In the genomic region with DNA sequence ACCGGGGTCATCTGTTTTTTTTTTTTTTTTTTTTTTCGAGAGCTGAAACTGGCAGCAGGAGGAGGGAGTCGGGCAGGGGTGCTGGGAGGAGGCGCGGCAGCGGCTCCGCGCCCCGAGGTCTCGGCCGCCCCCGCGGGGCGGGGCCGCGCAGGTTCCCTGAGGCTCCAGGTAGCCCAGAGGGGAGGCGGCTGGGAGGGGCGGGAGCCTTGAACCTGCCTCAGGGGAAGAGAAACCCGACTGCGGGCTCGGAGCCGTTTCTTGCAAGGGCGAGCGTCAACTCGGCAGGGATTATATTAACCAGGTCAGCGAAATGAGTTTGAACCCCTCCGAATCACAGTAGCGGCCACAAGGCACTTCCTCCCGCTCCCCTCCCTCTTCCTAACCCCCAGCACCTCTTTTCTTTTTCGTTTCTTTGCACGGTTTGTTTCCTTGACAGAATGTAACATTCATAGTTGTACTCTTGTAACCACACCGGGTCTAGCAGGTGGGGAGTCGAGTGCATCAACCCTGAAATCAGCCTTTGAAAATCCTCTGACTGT, we compare ENCODE assay signal across 8 cellular contexts. TPM values are rescaled to one million over a fixed set of nuclear protein-coding genes. Genes with fewer than 3 reads are reported as not detected.
DNase-seq lines count a peak whose midpoint lies in the region; ATAC-seq, FAIRE-seq and TF ChIP-seq lines count a peak whose summit lies in the region.

No MANE protein-coding gene starts in this region.

- dilution Hi-C loops in keratinocyte (cut with MboI; ENCODE audit: extremely low pct_ligation_motif_present, low sequenced_read_pairs): no loop called here

- no peak overlapping the region for H3K27ac ChIP-seq in CD4-positive, alpha-beta memory T cell (ENCODE audit: low read depth, low read length)
- H3K27ac ChIP-seq in keratinocyte (ENCODE audit: control insufficient read depth, insufficient read depth, low read length): no peak overlapping the region

- peak; percentile 47 for ATAC-seq in GM19438 (IDR thresholded peaks at IDR 0.05; ENCODE audit: low read depth, unreplicated experiment)
- ATAC-seq in HG03558 (IDR thresholded peaks at IDR 0.05; ENCODE audit: extremely low read depth, unreplicated experiment): peak; percentile 27
- ATAC-seq in SK-N-SH treated with all-trans-retinoic acid at 6 μM for 48 hours: peak; percentile 9; the same call in 2 of the 3 replicates
- peak; percentile 37 for ATAC-seq in activated naive CD8-positive, alpha-beta T cell treated with anti-CD3 and anti-CD28 coated beads, Interleukin-2, amount 10 ng/mL, durations not matched to agents 7 days and 5 days (ENCODE audit: low read depth)

- no peaks in the 10 kb centered on the region for H3K9me3 Mint-ChIP-seq in CD4-positive, alpha-beta memory T cell
- H3K9me3 Mint-ChIP-seq in activated naive CD8-positive, alpha-beta T cell treated with anti-CD3 and anti-CD28 coated beads, Interleukin-2, amount 10 ng/mL, durations not matched to agents 7 days and 5 days: no peaks in the 10 kb centered on the region

- no peaks in the 10 kb centered on the region for H3K27me3 Mint-ChIP-seq in CD4-positive, alpha-beta memory T cell
- H3K27me3 Mint-ChIP-seq in activated naive CD8-positive, alpha-beta T cell treated with anti-CD3 and anti-CD28 coated beads, Interleukin-2, amount 10 ng/mL, durations not matched to agents 7 days and 5 days: no peaks in the 10 kb centered on the region

- CTCF ChIA-PET in CD4-positive, alpha-beta memory T cell (lab: Charles Lee; ENCODE audit: partially characterized antibody): interaction anchor here (0.6 to 5.6 kb wide), 32 partner anchors 10 to 1210 kb away, joined by 3 to 66 read pairs (median 6); a partner anchor contains a TSS

- H3K4me1 Mint-ChIP-seq in CD4-positive, alpha-beta memory T cell: peaks cover 8 to 28% (median 17%) of the 10 kb centered on the region in 4 donors
- H3K4me1 Mint-ChIP-seq in activated naive CD8-positive, alpha-beta T cell treated with anti-CD3 and anti-CD28 coated beads, Interleukin-2, amount 10 ng/mL, durations not matched to agents 7 days and 5 days: peaks cover 18% of the 10 kb centered on the region

- no peaks in the 10 kb centered on the region for H3K9me3 ChIP-seq in CD4-positive, alpha-beta memory T cell (ENCODE audit: control insufficient read depth in 1 of 2, low read length in 2 of 2)
- no peaks in the 10 kb centered on the region for H3K9me3 ChIP-seq in keratinocyte (ENCODE audit: control insufficient read depth, low read depth, low read length)

- POLR2A ChIA-PET in CD4-positive, alpha-beta memory T cell (lab: Charles Lee; ENCODE audit: partially characterized antibody): interaction anchor here (0.6 to 4.3 kb wide), 10 partner anchors 27 to 929 kb away, joined by 3 to 27 read pairs (median 4); a partner anchor contains a TSS
- POLR2A ChIA-PET in activated naive CD8-positive, alpha-beta T cell treated with anti-CD3 and anti-CD28 coated beads, Interleukin-2, amount 10 ng/mL, durations not matched to agents 7 days and 5 days (lab: Charles Lee): interaction anchor here (0.7 to 4.7 kb wide), 10 partner anchors 13 to 128 kb away, joined by 3 to 35 read pairs (median 5); a partner anchor contains a TSS

- FAIRE-seq in keratinocyte (lab: Jason Lieb, UNC): no peak

- no peaks in the 10 kb centered on the region for H3K79me2 ChIP-seq in keratinocyte (ENCODE audit: control insufficient read depth, insufficient read depth, low read length)

- H4K20me1 ChIP-seq in keratinocyte (ENCODE audit: control insufficient read depth, extremely low read depth, insufficient read depth, low read length): no peaks in the 10 kb centered on the region

- no peaks in the 10 kb centered on the region for H3K27me3 ChIP-seq in CD4-positive, alpha-beta memory T cell (ENCODE audit: insufficient read depth, low read length)
- peaks cover 24% of the 10 kb centered on the region for H3K27me3 ChIP-seq in keratinocyte (ENCODE audit: control insufficient read depth, extremely low read depth, insufficient read depth, low read length)

- H3K4me1 ChIP-seq in CD4-positive, alpha-beta memory T cell (ENCODE audit: insufficient read depth, low read length): peaks cover 12% of the 10 kb centered on the region
- H3K4me1 ChIP-seq in keratinocyte (ENCODE audit: control insufficient read depth, extremely low read depth, insufficient read depth, low read length): peaks cover 11% of the 10 kb centered on the region

- peak overlapping the region; percentile 17 to 87 (median 50) for H3K27ac Mint-ChIP-seq in CD4-positive, alpha-beta memory T cell
- H3K27ac Mint-ChIP-seq in activated naive CD8-positive, alpha-beta T cell treated with anti-CD3 and anti-CD28 coated beads, Interleukin-2, amount 10 ng/mL, durations not matched to agents 7 days and 5 days: peak overlapping the region; percentile 86

- H3K4me3 ChIP-seq in CD4-positive, alpha-beta memory T cell (ENCODE audit: low read length in 2 of 2): peak overlapping the region; percentile 51 to 57
- H3K4me3 ChIP-seq in keratinocyte (ENCODE audit: control insufficient read depth in 2 of 3, extremely low read depth in 1 of 3, insufficient read depth in 2 of 3, low read depth in 1 of 3, low read length in 3 of 3): peak overlapping the region; percentile 27 to 80 (median 67)

- TF ChIP-seq CTCF in keratinocyte (optimal IDR thresholded peaks at IDR 0.05 in 1 of 3, IDR thresholded peaks at IDR 0.05 in 1 of 3, conservative IDR thresholded peaks at IDR 0.05 in 1 of 3; ENCODE audit: extremely low read depth in 1 of 3, insufficient read depth in 2 of 3, low read length in 3 of 3): no peak

- intact Hi-C loops in CD4-positive, alpha-beta memory T cell (cut with micrococcal nuclease): loop anchor here (1.0 to 2.0 kb wide), 6 partner anchors 20 to 180 kb away; a partner anchor contains a TSS

- H3K9me1 ChIP-seq in keratinocyte (ENCODE audit: control insufficient read depth, extremely low read depth, insufficient read depth, low read length): no peaks in the 10 kb centered on the region

- H3K36me3 Mint-ChIP-seq in CD4-positive, alpha-beta memory T cell: peaks cover 0 to 9% of the 10 kb centered on the region in 2 donors
- peaks cover 11% of the 10 kb centered on the region for H3K36me3 Mint-ChIP-seq in activated naive CD8-positive, alpha-beta T cell treated with anti-CD3 and anti-CD28 coated beads, Interleukin-2, amount 10 ng/mL, durations not matched to agents 7 days and 5 days

- H3K36me3 ChIP-seq in CD4-positive, alpha-beta memory T cell (ENCODE audit: insufficient read depth, low read length): no peaks in the 10 kb centered on the region
- H3K36me3 ChIP-seq in keratinocyte (ENCODE audit: control insufficient read depth in 2 of 2, extremely low read depth in 1 of 2, insufficient read depth in 2 of 2, low read length in 2 of 2): no peaks in the 10 kb centered on the region

- H3K4me2 ChIP-seq in keratinocyte (ENCODE audit: control insufficient read depth, extremely low read depth, insufficient read depth, low read depth, low read length): peak overlapping the region; percentile 95

- H2AFZ ChIP-seq in keratinocyte (ENCODE audit: control insufficient read depth, low read length): peak overlapping the region; percentile 48

- DNase-seq in CD4-positive, alpha-beta memory T cell: peak; percentile 35 to 67 (median 44)
- peak; percentile 76 for DNase-seq in activated naive CD8-positive, alpha-beta T cell treated with anti-CD3 and anti-CD28 coated beads, Interleukin-2, amount 10 ng/mL, durations not matched to agents 7 days and 5 days
- DNase-seq in keratinocyte (ENCODE audit: low read depth, low spot score): no peak
- DNase-seq in stimulated activated CD4-positive, alpha-beta T cell treated with anti-CD3 and anti-CD28 coated beads, Interleukin-4, amount 100 ng/mL, for 4 hours: peak; percentile 69 to 78
- no peak for DNase-seq in SK-N-DZ (ENCODE audit: low spot score)

- peak overlapping the region; percentile 87 to 96 (median 92) for H3K4me3 Mint-ChIP-seq in CD4-positive, alpha-beta memory T cell
- peak overlapping the region; percentile 97 for H3K4me3 Mint-ChIP-seq in activated naive CD8-positive, alpha-beta T cell treated with anti-CD3 and anti-CD28 coated beads, Interleukin-2, amount 10 ng/mL, durations not matched to agents 7 days and 5 days

- H3K9ac ChIP-seq in keratinocyte (ENCODE audit: control insufficient read depth, extremely low read depth, insufficient read depth, low read length): no peak overlapping the region

TF ChIP-seq in SK-N-SH treated with all-trans-retinoic acid at 6 μM for 48 hours, 23 proteins besides CTCF, POLR2A, EP300 and RAD21 (continues in another document):
- no peak for TF ChIP-seq ZNF8 (CRISPR knock-in tag; IDR thresholded peaks at IDR 0.05)
- TF ChIP-seq, protein P1, sequence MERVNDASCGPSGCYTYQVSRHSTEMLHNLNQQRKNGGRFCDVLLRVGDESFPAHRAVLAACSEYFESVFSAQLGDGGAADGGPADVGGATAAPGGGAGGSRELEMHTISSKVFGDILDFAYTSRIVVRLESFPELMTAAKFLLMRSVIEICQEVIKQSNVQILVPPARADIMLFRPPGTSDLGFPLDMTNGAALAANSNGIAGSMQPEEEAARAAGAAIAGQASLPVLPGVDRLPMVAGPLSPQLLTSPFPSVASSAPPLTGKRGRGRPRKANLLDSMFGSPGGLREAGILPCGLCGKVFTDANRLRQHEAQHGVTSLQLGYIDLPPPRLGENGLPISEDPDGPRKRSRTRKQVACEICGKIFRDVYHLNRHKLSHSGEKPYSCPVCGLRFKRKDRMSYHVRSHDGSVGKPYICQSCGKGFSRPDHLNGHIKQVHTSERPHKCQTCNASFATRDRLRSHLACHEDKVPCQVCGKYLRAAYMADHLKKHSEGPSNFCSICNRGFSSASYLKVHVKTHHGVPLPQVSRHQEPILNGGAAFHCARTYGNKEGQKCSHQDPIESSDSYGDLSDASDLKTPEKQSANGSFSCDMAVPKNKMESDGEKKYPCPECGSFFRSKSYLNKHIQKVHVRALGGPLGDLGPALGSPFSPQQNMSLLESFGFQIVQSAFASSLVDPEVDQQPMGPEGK (CRISPR knock-in tag; IDR thresholded peaks at IDR 0.05; ENCODE audit: borderline replicate concordance): no peak

RNA-seq across cellular contexts. Expression of a gene that starts 2.0 kb away (rescaled TPM):
- total RNA-seq in CD4-positive, alpha-beta memory T cell: 1 to 10 TPM; 3.9 to 4.7 TPM
- polyA plus RNA-seq in CD4-positive, alpha-beta memory T cell: under 1 TPM; 0.31 to 0.35 TPM
- total RNA-seq in activated naive CD8-positive, alpha-beta T cell treated with anti-CD3 and anti-CD28 coated beads, Interleukin-2, amount 10 ng/mL, durations not matched to agents 7 days and 5 days: 1 to 10 TPM; 8.4 to 8.8 TPM
- polyA plus RNA-seq in keratinocyte: 0.04 to 0.06 TPM in 2 of 3 replicates, not detected in the other
- not detected for polyA plus RNA-seq in keratinocyte (2011; ENCODE audit: low read depth)
- not detected in 2 replicates for polyA plus RNA-seq in keratinocyte (2011; cell fraction: cytosol; rRNA removed)
- polyA plus RNA-seq in keratinocyte (2011; cell fraction: nucleus; rRNA removed): not detected in 2 replicates
- polyA plus RNA-seq in keratinocyte (2012; ENCODE audit: low replicate concordance): 0.07 and 0.11 TPM in 2 replicates
- 0.29 TPM in 1 of 3 replicates, not detected in the others for polyA minus RNA-seq in keratinocyte
- polyA minus RNA-seq in keratinocyte (2011; cell fraction: cytosol; rRNA and poly(A)+ RNA removed): not detected
- not detected in 2 replicates for polyA minus RNA-seq in keratinocyte (2011; cell fraction: nucleus; rRNA and poly(A)+ RNA removed)
- polyA plus RNA-seq in SK-N-DZ (2014; cell fraction: cytosol; rRNA removed): 6.8 and 7.2 TPM in 2 replicates
- 6.3 and 7.1 TPM in 2 replicates for polyA plus RNA-seq in SK-N-DZ (2014; cell fraction: nucleus; rRNA removed)

Comparison
In these comparisons a context has a peak if more than half of its experiments do, and no peak if none do; other contexts are left out.
1. DNase-seq: peak in CD4-positive, alpha-beta memory T cell (5 of 5), activated naive CD8-positive, alpha-beta T cell treated with anti-CD3 and anti-CD28 coated beads, Interleukin-2, amount 10 ng/mL, durations not matched to agents 7 days and 5 days (single experiment) and stimulated activated CD4-positive, alpha-beta T cell treated with anti-CD3 and anti-CD28 coated beads, Interleukin-4, amount 100 ng/mL, for 4 hours (2 of 2); none in keratinocyte (single experiment) and SK-N-DZ (single experiment).
2. Peak in every context shown above with its lines, with median percentiles within 50 percentile points of each other: ATAC-seq.